8 cellular contexts compared by ENCODE assay signal in genomic region chrX:19593684-19594083, GRCh38.
DNase-seq lines count a peak whose midpoint lies in the region; ATAC-seq and TF ChIP-seq lines count a peak whose summit lies in the region.

No MANE protein-coding gene starts in this region.

- H3K36me3 ChIP-seq in Karpas-422 (ENCODE audit: insufficient read depth, low read length): peaks cover 5% of the 10 kb centered on the region; the same call in 1 of the 2 replicates
- peaks cover 0 to 3% of the 10 kb centered on the region in 2 donors for H3K36me3 ChIP-seq in gastroesophageal sphincter

- 0 out of 2 replicates have a peak, but pooled peaks cover 4% of the 10 kb centered on the region for H3K79me2 ChIP-seq in Karpas-422 (ENCODE audit: low read length)

- no peaks in the 10 kb centered on the region for H3K9me2 ChIP-seq in Karpas-422 (replicated peaks; ENCODE audit: insufficient read depth, low read length)

- ATAC-seq in gastroesophageal sphincter: no peak
- ATAC-seq in stimulated activated effector memory CD8-positive, alpha-beta T cell treated with anti-CD3 and anti-CD28 coated beads, Interleukin-12 subunit alpha, Interleukin-12 subunit beta, amount 100 ng/mL, for 72 hours: no peak
- ATAC-seq in HG02642 (IDR thresholded peaks at IDR 0.05; ENCODE audit: poor library complexity, unreplicated experiment): no peak

- peaks cover 6% of the 10 kb centered on the region for H3K36me3 Mint-ChIP-seq in activated CD4-positive, alpha-beta memory T cell treated with anti-CD3 and anti-CD28 coated beads for 36 hours
- peaks cover 37% of the 10 kb centered on the region for H3K36me3 Mint-ChIP-seq in activated CD4-positive, alpha-beta memory T cell treated with anti-CD3 and anti-CD28 coated beads, Interleukin-2, amount 10 ng/mL, durations not matched to agents 7 days and 5 days (ENCODE audit: low read depth)
- peaks cover 70% of the 10 kb centered on the region for H3K36me3 Mint-ChIP-seq in stimulated activated effector memory CD8-positive, alpha-beta T cell treated with anti-CD3 and anti-CD28 coated beads, Interleukin-12 subunit alpha, Interleukin-12 subunit beta, amount 100 ng/mL, for 72 hours

- TF ChIP-seq POLR2A in gastroesophageal sphincter (IDR thresholded peaks at IDR 0.05): no peak

- POLR2A ChIA-PET in activated CD4-positive, alpha-beta memory T cell treated with anti-CD3 and anti-CD28 coated beads for 36 hours (lab: Charles Lee): no interaction called here
- POLR2A ChIA-PET in activated CD4-positive, alpha-beta memory T cell treated with anti-CD3 and anti-CD28 coated beads, Interleukin-2, amount 10 ng/mL, durations not matched to agents 7 days and 5 days (lab: Charles Lee): no interaction called here

- no peak overlapping the region for H2AFZ ChIP-seq in Karpas-422 (ENCODE audit: low read length)

- no peak for DNase-seq in activated CD4-positive, alpha-beta memory T cell treated with anti-CD3 and anti-CD28 coated beads for 36 hours
- DNase-seq in activated CD4-positive, alpha-beta memory T cell treated with anti-CD3 and anti-CD28 coated beads, Interleukin-2, amount 10 ng/mL, durations not matched to agents 7 days and 5 days: no peak
- peak; percentile 73 for DNase-seq in Karpas-422
- no peak for DNase-seq in stimulated activated effector memory CD8-positive, alpha-beta T cell treated with anti-CD3 and anti-CD28 coated beads, Interleukin-12 subunit alpha, Interleukin-12 subunit beta, amount 100 ng/mL, for 72 hours (ENCODE audit: low spot score in 2 of 2)
- DNase-seq in GM19240 (ENCODE audit: insufficient read length, low spot score): no peak

- no peaks in the 10 kb centered on the region for H3K9me3 ChIP-seq in Karpas-422 (ENCODE audit: low read length)
- no peaks in the 10 kb centered on the region for H3K9me3 ChIP-seq in gastroesophageal sphincter

- 18 to 36% methylated on average over 1 to 2 of the region's 2 CpGs for WGBS in gastroesophageal sphincter (ENCODE audit: low coverage in 1 of 2), 2 donors

- no peak overlapping the region for H3K27ac ChIP-seq in Karpas-422 (ENCODE audit: low read length)
- H3K27ac ChIP-seq in VCaP: no peak overlapping the region
- no peak overlapping the region for H3K27ac ChIP-seq in gastroesophageal sphincter

- peak overlapping the region; percentile 28 for H3K27ac Mint-ChIP-seq in activated CD4-positive, alpha-beta memory T cell treated with anti-CD3 and anti-CD28 coated beads for 36 hours
- H3K27ac Mint-ChIP-seq in activated CD4-positive, alpha-beta memory T cell treated with anti-CD3 and anti-CD28 coated beads, Interleukin-2, amount 10 ng/mL, durations not matched to agents 7 days and 5 days: no peak overlapping the region
- H3K27ac Mint-ChIP-seq in stimulated activated effector memory CD8-positive, alpha-beta T cell treated with anti-CD3 and anti-CD28 coated beads, Interleukin-12 subunit alpha, Interleukin-12 subunit beta, amount 100 ng/mL, for 72 hours: peak overlapping the region; percentile 34

- no peak overlapping the region for H3K4me3 Mint-ChIP-seq in activated CD4-positive, alpha-beta memory T cell treated with anti-CD3 and anti-CD28 coated beads for 36 hours
- no peak overlapping the region for H3K4me3 Mint-ChIP-seq in activated CD4-positive, alpha-beta memory T cell treated with anti-CD3 and anti-CD28 coated beads, Interleukin-2, amount 10 ng/mL, durations not matched to agents 7 days and 5 days
- H3K4me3 Mint-ChIP-seq in stimulated activated effector memory CD8-positive, alpha-beta T cell treated with anti-CD3 and anti-CD28 coated beads, Interleukin-12 subunit alpha, Interleukin-12 subunit beta, amount 100 ng/mL, for 72 hours: no peak overlapping the region

- no peaks in the 10 kb centered on the region for H3K27me3 ChIP-seq in Karpas-422 (ENCODE audit: low read length)
- H3K27me3 ChIP-seq in gastroesophageal sphincter: no peaks in the 10 kb centered on the region

- no peak overlapping the region for H3K9ac ChIP-seq in Karpas-422 (ENCODE audit: low read length)

- peaks cover 24% of the 10 kb centered on the region for H3K4me1 Mint-ChIP-seq in activated CD4-positive, alpha-beta memory T cell treated with anti-CD3 and anti-CD28 coated beads for 36 hours (ENCODE audit: low read depth)
- peaks cover 20% of the 10 kb centered on the region for H3K4me1 Mint-ChIP-seq in activated CD4-positive, alpha-beta memory T cell treated with anti-CD3 and anti-CD28 coated beads, Interleukin-2, amount 10 ng/mL, durations not matched to agents 7 days and 5 days
- peaks cover 17% of the 10 kb centered on the region for H3K4me1 Mint-ChIP-seq in stimulated activated effector memory CD8-positive, alpha-beta T cell treated with anti-CD3 and anti-CD28 coated beads, Interleukin-12 subunit alpha, Interleukin-12 subunit beta, amount 100 ng/mL, for 72 hours

- no peaks in the 10 kb centered on the region for H3K27me3 Mint-ChIP-seq in activated CD4-positive, alpha-beta memory T cell treated with anti-CD3 and anti-CD28 coated beads for 36 hours
- H3K27me3 Mint-ChIP-seq in activated CD4-positive, alpha-beta memory T cell treated with anti-CD3 and anti-CD28 coated beads, Interleukin-2, amount 10 ng/mL, durations not matched to agents 7 days and 5 days: no peaks in the 10 kb centered on the region

- no peak overlapping the region for H3K4me2 ChIP-seq in Karpas-422 (ENCODE audit: low read depth, low read length, poor library complexity, severe bottlenecking)

- intact Hi-C loops in activated CD4-positive, alpha-beta memory T cell treated with anti-CD3 and anti-CD28 coated beads for 36 hours (cut with micrococcal nuclease): no loop called here

- no peak for TF ChIP-seq EP300 in gastroesophageal sphincter (IDR thresholded peaks at IDR 0.05)

- no peaks in the 10 kb centered on the region for H4K20me1 ChIP-seq in Karpas-422 (ENCODE audit: insufficient read depth, low read depth, low read length)

- H3K4me3 ChIP-seq in Karpas-422 (ENCODE audit: low read length) (no peak overlapping the region), gastroesophageal sphincter (no peak overlapping the region)

- H3K4me1 ChIP-seq in Karpas-422 (ENCODE audit: low read length) (peaks cover 8% of the 10 kb centered on the region), gastroesophageal sphincter (no peaks in the 10 kb centered on the region)

- TF ChIP-seq CTCF in VCaP (conservative IDR thresholded peaks at IDR 0.05): peak; percentile 71
- peak in 3 of 4 experiments; percentile 43 to 56 (median 53) for TF ChIP-seq CTCF in gastroesophageal sphincter (IDR thresholded peaks at IDR 0.05)

- no peaks in the 10 kb centered on the region for H3K9me3 Mint-ChIP-seq in activated CD4-positive, alpha-beta memory T cell treated with anti-CD3 and anti-CD28 coated beads for 36 hours
- H3K9me3 Mint-ChIP-seq in activated CD4-positive, alpha-beta memory T cell treated with anti-CD3 and anti-CD28 coated beads, Interleukin-2, amount 10 ng/mL, durations not matched to agents 7 days and 5 days: no peaks in the 10 kb centered on the region
- H3K9me3 Mint-ChIP-seq in stimulated activated effector memory CD8-positive, alpha-beta T cell treated with anti-CD3 and anti-CD28 coated beads, Interleukin-12 subunit alpha, Interleukin-12 subunit beta, amount 100 ng/mL, for 72 hours: no peaks in the 10 kb centered on the region

- CTCF ChIA-PET in activated CD4-positive, alpha-beta memory T cell treated with anti-CD3 and anti-CD28 coated beads for 36 hours (lab: Charles Lee): interaction anchor here (0.5 to 1.8 kb wide), 11 partner anchors 22 to 295 kb away, joined by 3 to 5 read pairs (median 3); no protein-coding TSS in a partner anchor
- CTCF ChIA-PET in activated CD4-positive, alpha-beta memory T cell treated with anti-CD3 and anti-CD28 coated beads, Interleukin-2, amount 10 ng/mL, durations not matched to agents 7 days and 5 days (lab: Charles Lee): interaction anchor here (0.8 to 1.8 kb wide), 9 partner anchors 20 to 474 kb away, joined by 3 to 7 read pairs (median 3); partner anchors contain the start of genes BCLAF3 and SH3KBP1
